Comparison of ENCODE assay signal across 30 cellular contexts in genomic region chr1:28985427-28985826, GRCh38.
DNase-seq lines count a peak whose midpoint lies in the region; ATAC-seq, FAIRE-seq and TF ChIP-seq lines count a peak whose summit lies in the region.
"Had no signal": no experiment of that assay in that cellular context is flagged by ENCODE, and none has a peak within 500 bp of the region (broad histone marks: within the 10 kb centered on the region; RNA-seq: fewer than 3 reads in every experiment).

No MANE protein-coding gene starts in this region.

- BruUV-seq in K562 (replicated peaks; lab: Mats Ljungman, UMichigan) = no TSS peak

- H3K4me1 ChIP-seq in K562 (replicated peaks in 1 of 2; ENCODE audit: control insufficient read depth in 2 of 2, insufficient read depth in 2 of 2, low read length in 2 of 2) (peaks cover 4 to 5% of the 10 kb centered on the region in 2 experiments; a peak in 4 of 5 replicates), hepatocyte (ENCODE audit: insufficient read depth) (peaks cover 13% of the 10 kb centered on the region)
- H3K4me1 ChIP-seq: foreskin keratinocyte, HAP-1 had no signal

- H3K27ac ChIP-seq in K562 (ENCODE audit: extremely low read depth, low read depth, low read length) (peak overlapping the region; percentile 43; the same call in 1 of the 3 replicates), hepatocyte (no peak overlapping the region)
- H3K27ac ChIP-seq: A549, esophagus squamous epithelium, foreskin keratinocyte, thoracic aorta, WERI-Rb-1 had no signal

- H3K79me2 ChIP-seq in K562 (ENCODE audit: control insufficient read depth, insufficient read depth, low read length) = peaks cover 76% of the 10 kb centered on the region
- H3K79me2 ChIP-seq in hepatocyte = peaks cover 25% of the 10 kb centered on the region

- no peak for ATAC-seq in stimulated activated naive CD8-positive, alpha-beta T cell treated with anti-CD3 and anti-CD28 coated beads, Interleukin-15, Interleukin-2, amounts not matched to agents 100 U/mL and 50 U/mL, for 24 hours
- ATAC-seq in K562 (peak; percentile 63), memory B cell (ENCODE audit: low read depth) (no peak)
- ATAC-seq: A549; activated CD8-positive, alpha-beta memory T cell treated with anti-CD3 and anti-CD28 coated beads, Interleukin-2, amount 10 ng/mL, durations not matched to agents 7 days and 5 days; activated T-cell treated with anti-CD3 and anti-CD28 coated beads, Interleukin-2, amount 50 U/mL, for 72 hours; foreskin keratinocyte; Panc1 had no signal

- H3K9me2 ChIP-seq in hepatocyte (replicated peaks; ENCODE audit: insufficient read depth) = no peaks in the 10 kb centered on the region

- peak overlapping the region; percentile 40 for H3K27ac Mint-ChIP-seq in stimulated activated naive CD8-positive, alpha-beta T cell treated with anti-CD3 and anti-CD28 coated beads, Interleukin-15, Interleukin-2, amounts not matched to agents 100 ng/mL and 50 ng/mL, for 24 hours
- H3K27ac Mint-ChIP-seq in memory B cell = peak overlapping the region; percentile 7
- H3K27ac Mint-ChIP-seq in activated CD4-positive, alpha-beta T cell treated with anti-CD3 and anti-CD28 coated beads, Interleukin-2, amount 10 ng/mL, durations not matched to agents 7 days and 5 days = no peak overlapping the region
- H3K27ac Mint-ChIP-seq: activated CD8-positive, alpha-beta memory T cell treated with anti-CD3 and anti-CD28 coated beads, Interleukin-2, amount 10 ng/mL, durations not matched to agents 7 days and 5 days; nephron had no signal

- no peaks in the 10 kb centered on the region for H3K27me3 Mint-ChIP-seq in stimulated activated naive CD8-positive, alpha-beta T cell treated with anti-CD3 and anti-CD28 coated beads, Interleukin-15, Interleukin-2, amounts not matched to agents 100 ng/mL and 50 ng/mL, for 24 hours
- no peaks in the 10 kb centered on the region for H3K27me3 Mint-ChIP-seq in memory B cell
- H3K27me3 Mint-ChIP-seq in activated CD4-positive, alpha-beta T cell treated with anti-CD3 and anti-CD28 coated beads, Interleukin-2, amount 10 ng/mL, durations not matched to agents 7 days and 5 days = no peaks in the 10 kb centered on the region
- H3K27me3 Mint-ChIP-seq: activated CD8-positive, alpha-beta memory T cell treated with anti-CD3 and anti-CD28 coated beads, Interleukin-2, amount 10 ng/mL, durations not matched to agents 7 days and 5 days had no signal

- H3K9me3 ChIP-seq in K562 (replicated peaks; ENCODE audit: control insufficient read depth, insufficient read depth, low read depth, low read length) (peaks cover 4% of the 10 kb centered on the region), hepatocyte (ENCODE audit: low read depth) (no peaks in the 10 kb centered on the region)
- H3K9me3 ChIP-seq: A549, esophagus squamous epithelium, HAP-1, ovary, thoracic aorta had no signal

- no peaks in the 10 kb centered on the region for H3K27me3 ChIP-seq in K562 (ENCODE audit: control insufficient read depth in 2 of 2, insufficient read depth in 2 of 2, low read length in 2 of 2)
- no peaks in the 10 kb centered on the region for H3K27me3 ChIP-seq in hepatocyte
- H3K27me3 ChIP-seq: esophagus squamous epithelium, foreskin keratinocyte, ovary had no signal

- no peak for TF ChIP-seq CTCF in K562 (IDR thresholded peaks at IDR 0.05 in 2 of 3, conservative IDR thresholded peaks at IDR 0.05 in 1 of 3; ENCODE audit: insufficient read depth in 2 of 3, low read depth in 1 of 3, low read length in 3 of 3)
- no peak for TF ChIP-seq CTCF in hepatocyte (IDR thresholded peaks at IDR 0.05; ENCODE audit: poor library complexity)

- H3K36me3 ChIP-seq in K562 (ENCODE audit: control insufficient read depth, insufficient read depth, low read length) (peaks cover 48% of the 10 kb centered on the region), hepatocyte (replicated peaks; ENCODE audit: insufficient read depth, low read depth) (no peaks in the 10 kb centered on the region)
- H3K36me3 ChIP-seq: HAP-1, ovary had no signal

- intact Hi-C loops in K562 (cut with micrococcal nuclease) = no loop called here

- no peaks in the 10 kb centered on the region for H3K9me1 ChIP-seq in K562 (ENCODE audit: control insufficient read depth, insufficient read depth, low read length)

- FAIRE-seq in K562 (lab: Jason Lieb, UNC) = no peak
- FAIRE-seq: A549, GM12891, small intestine, urothelium cell line had no signal

- no peak for TF ChIP-seq EP300 in K562 (IDR thresholded peaks at IDR 0.05; ENCODE audit: low read length)

- no peaks in the 10 kb centered on the region for H3K9me3 Mint-ChIP-seq in stimulated activated naive CD8-positive, alpha-beta T cell treated with anti-CD3 and anti-CD28 coated beads, Interleukin-15, Interleukin-2, amounts not matched to agents 100 ng/mL and 50 ng/mL, for 24 hours
- H3K9me3 Mint-ChIP-seq in memory B cell = no peaks in the 10 kb centered on the region
- peaks cover 3% of the 10 kb centered on the region for H3K9me3 Mint-ChIP-seq in activated CD4-positive, alpha-beta T cell treated with anti-CD3 and anti-CD28 coated beads, Interleukin-2, amount 10 ng/mL, durations not matched to agents 7 days and 5 days
- H3K9me3 Mint-ChIP-seq: activated T-cell treated with anti-CD3 and anti-CD28 coated beads, Interleukin-2, amount 50 U/mL, for 72 hours had no signal

- TF ChIP-seq RAD21 in K562 (CRISPR knock-in tag; conservative IDR thresholded peaks at IDR 0.05 in 1 of 2, IDR thresholded peaks at IDR 0.05 in 1 of 2) = no peak

- H4K20me1 ChIP-seq in K562 (replicated peaks; ENCODE audit: control insufficient read depth, insufficient read depth, low read length) (no peaks in the 10 kb centered on the region), hepatocyte (ENCODE audit: insufficient read depth, poor library complexity, severe bottlenecking) (no peaks in the 10 kb centered on the region)

- no peak overlapping the region for H3K4me3 Mint-ChIP-seq in stimulated activated naive CD8-positive, alpha-beta T cell treated with anti-CD3 and anti-CD28 coated beads, Interleukin-15, Interleukin-2, amounts not matched to agents 100 ng/mL and 50 ng/mL, for 24 hours
- no peak overlapping the region for H3K4me3 Mint-ChIP-seq in memory B cell
- no peak overlapping the region for H3K4me3 Mint-ChIP-seq in activated CD4-positive, alpha-beta T cell treated with anti-CD3 and anti-CD28 coated beads, Interleukin-2, amount 10 ng/mL, durations not matched to agents 7 days and 5 days
- H3K4me3 Mint-ChIP-seq: activated CD8-positive, alpha-beta memory T cell treated with anti-CD3 and anti-CD28 coated beads, Interleukin-2, amount 10 ng/mL, durations not matched to agents 7 days and 5 days; activated T-cell treated with anti-CD3 and anti-CD28 coated beads, Interleukin-2, amount 50 U/mL, for 72 hours; nephron had no signal

- peaks cover 24% of the 10 kb centered on the region for H3K36me3 Mint-ChIP-seq in stimulated activated naive CD8-positive, alpha-beta T cell treated with anti-CD3 and anti-CD28 coated beads, Interleukin-15, Interleukin-2, amounts not matched to agents 100 ng/mL and 50 ng/mL, for 24 hours (ENCODE audit: low read depth)
- peaks cover 16% of the 10 kb centered on the region for H3K36me3 Mint-ChIP-seq in memory B cell
- H3K36me3 Mint-ChIP-seq in activated CD4-positive, alpha-beta T cell treated with anti-CD3 and anti-CD28 coated beads, Interleukin-2, amount 10 ng/mL, durations not matched to agents 7 days and 5 days (ENCODE audit: low read depth) = peaks cover 45% of the 10 kb centered on the region

- 88% methylated on average over 1 of the region's 1 CpG for WGBS in K562 (ENCODE audit: insufficient coverage, low coverage, missing lambda C conversion rate)
- 100% methylated on average over 1 of the region's 1 CpG for WGBS in hepatocyte (ENCODE audit: low lambda C conversion rate, missing lambda C conversion rate)

- no peak overlapping the region for H3K4me2 ChIP-seq in K562 (ENCODE audit: insufficient read depth, low read length)
- no peak overlapping the region for H3K4me2 ChIP-seq in hepatocyte
- H3K4me2 ChIP-seq: A549 had no signal

- no peak overlapping the region for H3K9ac ChIP-seq in K562 (ENCODE audit: insufficient read depth in 1 of 2, low read depth in 2 of 2, low read length in 2 of 2)

- H3K4me1 Mint-ChIP-seq in stimulated activated naive CD8-positive, alpha-beta T cell treated with anti-CD3 and anti-CD28 coated beads, Interleukin-15, Interleukin-2, amounts not matched to agents 100 ng/mL and 50 ng/mL, for 24 hours (ENCODE audit: low read depth) = peaks cover 47% of the 10 kb centered on the region
- peaks cover 21% of the 10 kb centered on the region for H3K4me1 Mint-ChIP-seq in memory B cell
- H3K4me1 Mint-ChIP-seq in activated CD4-positive, alpha-beta T cell treated with anti-CD3 and anti-CD28 coated beads, Interleukin-2, amount 10 ng/mL, durations not matched to agents 7 days and 5 days = peaks cover 21% of the 10 kb centered on the region

- CTCF ChIA-PET in K562 (lab: Yijun Ruan, JAX; ENCODE audit: low intra/inter-chr PET ratio) = no interaction called here
- CTCF ChIA-PET in activated CD4-positive, alpha-beta T cell treated with anti-CD3 and anti-CD28 coated beads, Interleukin-2, amount 10 ng/mL, durations not matched to agents 7 days and 5 days (lab: Charles Lee) = interaction anchor here (0.7 to 1.4 kb wide), 3 partner anchors 15 to 27 kb away, joined by 3 read pairs; no protein-coding TSS in a partner anchor

- H3K4me3 ChIP-seq in K562 (no peak overlapping the region), hepatocyte (no peak overlapping the region)
- H3K4me3 ChIP-seq: A549, esophagus squamous epithelium, HAP-1, lung, ovary, thoracic aorta had no signal

- in situ Hi-C loops in K562 (cut with MboI) = loop anchor here (5.0 kb wide), 1 partner anchor 42 kb away; no protein-coding TSS in a partner anchor

- no peak overlapping the region for H2AFZ ChIP-seq in K562 (ENCODE audit: low read depth, low read length)
- H2AFZ ChIP-seq in hepatocyte = no peak overlapping the region

- no peak for TF ChIP-seq POLR2A in K562 (conservative IDR thresholded peaks at IDR 0.05)

- POLR2A ChIA-PET in K562 (lab: Yijun Ruan, JAX) = interaction anchor here (1.2 to 1.3 kb wide), 2 partner anchors 14 to 18 kb away, joined by 4 read pairs; no protein-coding TSS in a partner anchor
- POLR2A ChIA-PET in activated CD4-positive, alpha-beta T cell treated with anti-CD3 and anti-CD28 coated beads, Interleukin-2, amount 10 ng/mL, durations not matched to agents 7 days and 5 days (lab: Charles Lee) = no interaction called here

- no peak for DNase-seq in stimulated activated naive CD8-positive, alpha-beta T cell treated with anti-CD3 and anti-CD28 coated beads, Interleukin-15, Interleukin-2, amounts not matched to agents 100 U/mL and 50 U/mL, for 24 hours
- DNase-seq in K562 (ENCODE audit: extremely low read depth in 1 of 4, low spot score in 3 of 4) (no peak), memory B cell (ENCODE audit: low spot score in 2 of 2) (no peak), hepatocyte (ENCODE audit: low spot score) (no peak), NCI-H1436 treated with DMSO at 0.1 percent for 48 hours (lab: John Stamatoyannopoulos, UW) (no peak), NCI-H2107 treated with DMSO at 0.1 percent for 48 hours (lab: John Stamatoyannopoulos, UW; ENCODE audit: unreplicated experiment) (no peak)
- DNase-seq in activated CD4-positive, alpha-beta T cell treated with anti-CD3 and anti-CD28 coated beads, Interleukin-2, amount 10 ng/mL, durations not matched to agents 7 days and 5 days = no peak
- DNase-seq: activated CD4-positive, alpha-beta T cell treated with anti-CD3 and anti-CD28 coated beads, Interleukin-2, amount 50 U/mL, for 1 hour; activated CD8-positive, alpha-beta memory T cell treated with anti-CD3 and anti-CD28 coated beads, Interleukin-2, amount 10 ng/mL, durations not matched to agents 7 days and 5 days; activated T-cell treated with anti-CD3 and anti-CD28 coated beads, Interleukin-2, amount 50 U/mL, for 72 hours; DMS153; esophagus squamous epithelium; foreskin keratinocyte; NCI-H1417; NCI-H2081; NCI-H345; NCI-H69; ovary; small intestine; stimulated activated naive CD4-positive, alpha-beta T cell treated with Interleukin-2 at 50 U/mL for 16 hours; WERI-Rb-1 had no signal
